Comparison of ENCODE assay signal across 1 cellular context in the genomic region with DNA sequence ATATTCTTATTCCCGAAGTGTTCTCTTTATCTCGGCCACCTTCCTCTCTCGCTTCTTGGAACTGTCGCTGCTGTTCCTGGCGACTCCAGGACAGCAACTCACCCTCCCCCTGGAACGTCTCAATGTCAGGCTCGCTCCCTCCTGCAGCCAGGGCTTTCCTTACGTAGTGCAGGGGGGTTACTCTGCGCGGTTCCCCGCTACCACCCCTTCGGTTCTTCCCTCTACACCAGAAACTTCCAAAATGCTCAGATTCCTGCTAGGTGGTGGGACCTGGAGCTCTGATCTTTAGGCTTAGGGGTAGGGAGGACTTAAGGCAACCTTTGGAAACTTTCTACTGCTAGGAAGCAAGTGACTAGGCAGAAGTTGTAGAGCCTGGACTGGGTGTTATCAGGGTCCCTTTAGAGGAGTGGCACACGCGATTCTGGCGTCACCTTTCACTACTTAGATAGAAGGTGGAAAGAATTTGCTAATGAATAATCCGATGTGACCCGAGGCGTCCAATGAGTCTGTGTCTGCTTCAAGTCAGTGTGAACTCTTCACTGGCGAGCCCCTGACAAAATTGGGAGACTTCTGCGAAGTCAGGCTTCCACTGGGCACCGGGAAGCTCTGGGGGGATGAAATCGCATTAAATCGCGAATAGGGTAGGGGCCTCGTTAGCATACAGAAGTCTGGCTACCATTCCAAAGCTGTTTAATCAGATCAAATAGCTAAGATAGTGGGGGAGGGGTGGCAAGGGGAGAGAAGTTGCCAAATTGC.
TF ChIP-seq lines count a peak whose summit lies in the region.

No MANE protein-coding gene starts in this region.

TF ChIP-seq in endothelial cell of umbilical vein, 7 proteins besides CTCF, POLR2A, EP300 and RAD21:
- TF ChIP-seq, protein P1, sequence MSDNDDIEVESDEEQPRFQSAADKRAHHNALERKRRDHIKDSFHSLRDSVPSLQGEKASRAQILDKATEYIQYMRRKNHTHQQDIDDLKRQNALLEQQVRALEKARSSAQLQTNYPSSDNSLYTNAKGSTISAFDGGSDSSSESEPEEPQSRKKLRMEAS (IDR thresholded peaks at IDR 0.05; ENCODE audit: insufficient read depth, insufficient read length), result no peak
- TF ChIP-seq EZH2 (IDR thresholded peaks at IDR 0.05; ENCODE audit: borderline replicate concordance, low read depth, low read length, severe bottlenecking), result no peak
